25 cellular contexts compared by ENCODE assay signal in the genomic region with DNA sequence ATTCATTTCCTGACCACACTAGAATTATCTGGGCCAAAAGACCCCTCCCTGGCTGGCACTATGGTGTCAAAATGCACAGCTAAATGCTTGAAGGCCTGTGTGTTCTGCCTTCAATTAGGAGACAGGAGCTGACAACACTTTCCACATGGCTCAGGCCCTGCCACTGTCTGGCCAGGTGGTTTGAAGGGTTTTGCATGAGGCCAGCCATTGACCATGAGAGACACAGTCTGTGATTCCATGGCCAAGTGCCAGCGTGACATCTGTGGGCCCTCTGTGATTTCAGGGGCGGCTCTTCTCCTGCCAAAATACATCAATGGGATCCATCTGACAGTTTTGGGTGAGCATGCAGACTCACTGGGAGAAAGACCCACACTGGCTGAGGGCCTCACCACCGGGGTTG.
"Had no signal": no experiment of that assay in that cellular context is flagged by ENCODE, and none has a peak within 500 bp of the region (broad histone marks: within the 10 kb centered on the region; RNA-seq: fewer than 3 reads in every experiment).

No MANE protein-coding gene starts in this region.

- H3K27me3 ChIP-seq: dorsolateral prefrontal cortex, esophagus muscularis mucosa, gastrocnemius medialis, left lung, pancreas, upper lobe of left lung had no signal

- H3K27ac Mint-ChIP-seq: activated CD4-positive, alpha-beta T cell treated with anti-CD3 and anti-CD28 coated beads, Interleukin-2, amount 10 ng/mL, durations not matched to agents 7 days and 5 days; activated CD8-positive, alpha-beta memory T cell treated with anti-CD3 and anti-CD28 coated beads, Interleukin-2, amount 10 ng/mL, durations not matched to agents 7 days and 5 days; activated CD8-positive, alpha-beta T cell treated with anti-CD3 and anti-CD28 coated beads for 36 hours; activated naive CD4-positive, alpha-beta T cell treated with anti-CD3 and anti-CD28 coated beads, Interleukin-2, amount 10 ng/mL, durations not matched to agents 7 days and 5 days; effector memory CD8-positive, alpha-beta T cell; mesothelial cell of epicardium; nephron; T-helper 2 cell treated with Interferon-gamma antibody and Interleukin-4, amounts not matched to agents 5 μg/mL and 100 μg/mL, for 36 hours had no signal

- H3K4me1 Mint-ChIP-seq: activated CD4-positive, alpha-beta T cell treated with anti-CD3 and anti-CD28 coated beads, Interleukin-2, amount 10 ng/mL, durations not matched to agents 7 days and 5 days; activated CD8-positive, alpha-beta memory T cell treated with anti-CD3 and anti-CD28 coated beads, Interleukin-2, amount 10 ng/mL, durations not matched to agents 7 days and 5 days; activated naive CD4-positive, alpha-beta T cell treated with anti-CD3 and anti-CD28 coated beads, Interleukin-2, amount 10 ng/mL, durations not matched to agents 7 days and 5 days had no signal

- ATAC-seq: activated CD8-positive, alpha-beta memory T cell treated with anti-CD3 and anti-CD28 coated beads, Interleukin-2, amount 10 ng/mL, durations not matched to agents 7 days and 5 days; activated CD8-positive, alpha-beta T cell treated with anti-CD3 and anti-CD28 coated beads for 36 hours; effector memory CD8-positive, alpha-beta T cell; gastrocnemius medialis; left lung; pancreas; right cardiac atrium had no signal

- H3K9me3 ChIP-seq: esophagus muscularis mucosa, gastrocnemius medialis, left lung, pancreas, thoracic aorta, upper lobe of left lung had no signal

- H3K4me3 Mint-ChIP-seq: activated CD4-positive, alpha-beta T cell treated with anti-CD3 and anti-CD28 coated beads, Interleukin-2, amount 10 ng/mL, durations not matched to agents 7 days and 5 days; activated CD8-positive, alpha-beta memory T cell treated with anti-CD3 and anti-CD28 coated beads, Interleukin-2, amount 10 ng/mL, durations not matched to agents 7 days and 5 days; activated CD8-positive, alpha-beta T cell treated with anti-CD3 and anti-CD28 coated beads for 36 hours; activated naive CD4-positive, alpha-beta T cell treated with anti-CD3 and anti-CD28 coated beads, Interleukin-2, amount 10 ng/mL, durations not matched to agents 7 days and 5 days; effector memory CD8-positive, alpha-beta T cell; mesothelial cell of epicardium; nephron; T-helper 2 cell treated with Interferon-gamma antibody and Interleukin-4, amounts not matched to agents 5 μg/mL and 100 μg/mL, for 36 hours had no signal

- H3K27ac ChIP-seq: cardiac muscle cell, dorsolateral prefrontal cortex, esophagus muscularis mucosa, left lung, pancreas, thoracic aorta, upper lobe of left lung, WERI-Rb-1 had no signal

- H3K36me3 ChIP-seq: cardiac muscle cell, esophagus muscularis mucosa, gastrocnemius medialis, left lung, pancreas, thoracic aorta, upper lobe of left lung, WERI-Rb-1 had no signal

- H3K4me1 ChIP-seq: left lung, pancreas, upper lobe of left lung had no signal

- DNase-seq: activated CD4-positive, alpha-beta T cell treated with anti-CD3 and anti-CD28 coated beads, Interleukin-2, amount 10 ng/mL, durations not matched to agents 7 days and 5 days; activated CD4-positive, CD25-positive, alpha-beta regulatory T cell treated with anti-CD3 and anti-CD28 coated beads, Interleukin-2, amount 50 U/mL, for 72 hours; activated CD8-positive, alpha-beta memory T cell treated with anti-CD3 and anti-CD28 coated beads, Interleukin-2, amount 10 ng/mL, durations not matched to agents 7 days and 5 days; activated CD8-positive, alpha-beta T cell treated with anti-CD3 and anti-CD28 coated beads for 36 hours; activated effector memory CD4-positive, alpha-beta T cell treated with anti-CD3 and anti-CD28 coated beads, Interleukin-2, amount 50 U/mL, for 16 hours; activated naive CD4-positive, alpha-beta T cell treated with anti-CD3 and anti-CD28 coated beads, Interleukin-2, amount 10 ng/mL, durations not matched to agents 7 days and 5 days; activated T-cell treated with anti-CD3 and anti-CD28 coated beads for 4 hours; effector memory CD8-positive, alpha-beta T cell; gastrocnemius medialis; hippocampal formation; kidney glomerular epithelial cell; left lung; pancreas; right cardiac atrium; stimulated activated CD4-positive, alpha-beta T cell treated with anti-CD3 and anti-CD28 coated beads, Interleukin-4, amount 100 ng/mL, for 24 hours; stimulated activated naive CD4-positive, alpha-beta T cell treated with Interleukin-2 at 50 U/mL for 16 hours; upper lobe of left lung; WERI-Rb-1 had no signal

- H3K9me3 Mint-ChIP-seq: activated CD4-positive, alpha-beta T cell treated with anti-CD3 and anti-CD28 coated beads, Interleukin-2, amount 10 ng/mL, durations not matched to agents 7 days and 5 days; activated CD8-positive, alpha-beta T cell treated with anti-CD3 and anti-CD28 coated beads for 36 hours; activated naive CD4-positive, alpha-beta T cell treated with anti-CD3 and anti-CD28 coated beads, Interleukin-2, amount 10 ng/mL, durations not matched to agents 7 days and 5 days; effector memory CD8-positive, alpha-beta T cell; nephron; T-helper 2 cell treated with Interferon-gamma antibody and Interleukin-4, amounts not matched to agents 5 μg/mL and 100 μg/mL, for 36 hours had no signal

- H3K36me3 Mint-ChIP-seq: activated CD8-positive, alpha-beta memory T cell treated with anti-CD3 and anti-CD28 coated beads, Interleukin-2, amount 10 ng/mL, durations not matched to agents 7 days and 5 days; activated naive CD4-positive, alpha-beta T cell treated with anti-CD3 and anti-CD28 coated beads, Interleukin-2, amount 10 ng/mL, durations not matched to agents 7 days and 5 days; mesothelial cell of epicardium had no signal

- H3K4me3 ChIP-seq: cardiac muscle cell, dorsolateral prefrontal cortex, esophagus muscularis mucosa, gastrocnemius medialis, left lung, pancreas, thoracic aorta, upper lobe of left lung had no signal
